In the genomic region with DNA sequence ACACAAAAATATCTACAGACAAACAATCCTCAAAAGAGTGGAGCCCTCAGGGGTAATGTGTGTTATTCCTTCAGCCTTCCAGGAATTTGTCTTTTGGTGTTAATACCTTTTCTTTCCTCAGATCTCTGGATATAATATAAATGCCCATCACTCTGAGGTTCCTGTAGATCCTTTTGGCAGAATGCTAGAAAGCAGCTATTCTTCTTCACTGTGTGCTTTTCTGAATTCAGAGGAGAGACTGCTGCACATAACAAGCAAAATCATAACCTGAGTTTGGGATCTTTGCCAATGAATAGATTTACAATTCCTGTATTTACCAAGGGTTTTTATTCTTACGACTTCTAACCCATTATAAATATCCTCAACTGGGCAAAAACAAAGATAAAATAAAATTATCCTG, we compare ENCODE assay signal across 18 cellular contexts. TPM values are rescaled to one million over a fixed set of nuclear protein-coding genes. Genes with fewer than 3 reads are reported as not detected.
DNase-seq lines count a peak whose midpoint lies in the region; FAIRE-seq and TF ChIP-seq lines count a peak whose summit lies in the region.
"Had no signal": no experiment of that assay in that cellular context is flagged by ENCODE, and none has a peak within 500 bp of the region (broad histone marks: within the 10 kb centered on the region; RNA-seq: fewer than 3 reads in every experiment).

No MANE protein-coding gene starts in this region.

- no peaks in the 10 kb centered on the region for H3K27me3 ChIP-seq in endothelial cell of umbilical vein (ENCODE audit: control insufficient read depth in 2 of 2, insufficient read depth in 2 of 2, low read length in 2 of 2)
- H3K27me3 ChIP-seq in spleen (replicated peaks in 1 of 7): no peaks in the 10 kb centered on the region
- H3K27me3 ChIP-seq: BLaER1 had no signal

- no peak overlapping the region for H2AFZ ChIP-seq in endothelial cell of umbilical vein (ENCODE audit: low read depth, low read length)

- H3K9me1 ChIP-seq in endothelial cell of umbilical vein (replicated peaks; ENCODE audit: control insufficient read depth, extremely low read depth, insufficient read depth, low read length): no peaks in the 10 kb centered on the region

- DNase-seq in G401 (ENCODE audit: low spot score) (peak; percentile 57), endothelial cell of umbilical vein (ENCODE audit: low read depth, low spot score) (no peak), substantia nigra (lab: John Stamatoyannopoulos, UW) (no peak), spleen (no peak)
- no peak for DNase-seq in activated naive CD4-positive, alpha-beta T cell treated with anti-CD3 and anti-CD28 coated beads, Interleukin-2, amount 50 U/mL, for 16 hours
- DNase-seq in stimulated activated CD4-positive, alpha-beta T cell treated with anti-CD3 and anti-CD28 coated beads, Interleukin-2, amount 100 ng/mL, for 48 hours: no peak
- DNase-seq: CD4-positive, CD25-positive, alpha-beta regulatory T cell; Kasumi-1; NCI-H2029 treated with DMSO at 0.1 percent for 48 hours; SHP77 had no signal

- intact Hi-C loops in endothelial cell of umbilical vein (cut with micrococcal nuclease) (no loop called here), spleen (cut with DNase I; ENCODE audit: low total_unique reads) (no loop called here)

- WGBS in spleen, 5 donors: 60 to 84% (median 76%) methylated on average over 1 of the region's 1 CpG

- no peaks in the 10 kb centered on the region for H4K20me1 ChIP-seq in endothelial cell of umbilical vein (replicated peaks; ENCODE audit: control insufficient read depth, extremely low read depth, insufficient read depth, low read length)
- H4K20me1 ChIP-seq: BLaER1 had no signal

- TF ChIP-seq POLR2A in endothelial cell of umbilical vein (IDR thresholded peaks at IDR 0.05; ENCODE audit: low read depth, low read length) (no peak), spleen (IDR thresholded peaks at IDR 0.05) (no peak)

- peaks cover 85% of the 10 kb centered on the region for H3K79me2 ChIP-seq in endothelial cell of umbilical vein (ENCODE audit: control insufficient read depth, insufficient read depth, low read length)

- in situ Hi-C loops in G401 (cut with HindIII; ENCODE audit: low sequenced_read_pairs): no loop called here

- H3K9me3 ChIP-seq in endothelial cell of umbilical vein (replicated peaks; ENCODE audit: control insufficient read depth, insufficient read depth, low read length) (no peaks in the 10 kb centered on the region), spleen (no peaks in the 10 kb centered on the region)
- H3K9me3 ChIP-seq: BLaER1 had no signal

- H3K4me3 ChIP-seq in endothelial cell of umbilical vein (replicated peaks in 1 of 3; ENCODE audit: insufficient read depth in 1 of 3, low read depth in 1 of 3, low read length in 3 of 3) (no peak overlapping the region), spleen (no peak overlapping the region)
- H3K4me3 ChIP-seq: BLaER1, K562 had no signal

- H3K27ac ChIP-seq in angular gyrus (ENCODE audit: low read depth, low read length) (peak overlapping the region; percentile 80), endothelial cell of umbilical vein (ENCODE audit: insufficient read depth, low read depth, low read length) (no peak overlapping the region), substantia nigra (ENCODE audit: low read depth, low read length, poor library complexity, severe bottlenecking) (peak overlapping the region; percentile 82), spleen (peak overlapping the region in 1 of 8 donors; percentile 42)
- H3K27ac ChIP-seq: BLaER1, RWPE1 had no signal

- no peak for TF ChIP-seq CTCF in endothelial cell of umbilical vein (IDR thresholded peaks at IDR 0.05; ENCODE audit: extremely low read depth in 1 of 2, insufficient read depth in 1 of 2, low read depth in 1 of 2, low read length in 2 of 2)
- no peak for TF ChIP-seq CTCF in spleen (IDR thresholded peaks at IDR 0.05 in 8 of 11, conservative IDR thresholded peaks at IDR 0.05 in 3 of 11)

- no TSS peak for BruUV-seq in endothelial cell of umbilical vein (replicated peaks; lab: Mats Ljungman, UMichigan)

- peaks cover 3% of the 10 kb centered on the region for H3K4me1 ChIP-seq in endothelial cell of umbilical vein (ENCODE audit: control insufficient read depth, extremely low read depth, insufficient read depth, low read length)
- H3K4me1 ChIP-seq in spleen: peaks cover 0 to 63% (median 6%) of the 10 kb centered on the region in 6 donors

- no peak overlapping the region for H3K4me2 ChIP-seq in endothelial cell of umbilical vein (ENCODE audit: insufficient read depth, low read length)

- FAIRE-seq in endothelial cell of umbilical vein (lab: Jason Lieb, UNC): peak; percentile 4
- FAIRE-seq: GM18507, H54, HTR-8/SVneo, K562 had no signal

- CTCF ChIA-PET in endothelial cell of umbilical vein (lab: Charles Lee): interaction anchor here (1.2 to 1.6 kb wide), 6 partner anchors 9 to 364 kb away, joined by 3 to 4 read pairs (median 3); no protein-coding TSS in a partner anchor

- POLR2A ChIA-PET in endothelial cell of umbilical vein (lab: Charles Lee): no interaction called here

- H3K36me3 ChIP-seq in endothelial cell of umbilical vein (ENCODE audit: control insufficient read depth in 2 of 2, extremely low read depth in 1 of 2, insufficient read depth in 2 of 2, low read length in 2 of 2) (peaks cover 10 to 12% of the 10 kb centered on the region in 2 experiments), spleen (peaks cover 0 to 81% (median 7%) of the 10 kb centered on the region in 6 donors)
- H3K36me3 ChIP-seq: BLaER1 had no signal

- dilution Hi-C loops in endothelial cell of umbilical vein (cut with MboI; ENCODE audit: extremely low pct_ligation_motif_present, low sequenced_read_pairs): no loop called here

- H3K9ac ChIP-seq in endothelial cell of umbilical vein (replicated peaks; ENCODE audit: extremely low read depth, insufficient read depth, low read length): no peak overlapping the region
- H3K9ac ChIP-seq: BLaER1 had no signal

TF ChIP-seq in endothelial cell of umbilical vein, 7 proteins besides CTCF, POLR2A, EP300 and RAD21:
- TF ChIP-seq MYC (IDR thresholded peaks at IDR 0.05; ENCODE audit: low read depth, low read length) (no peak), GATA2 (IDR thresholded peaks at IDR 0.05; ENCODE audit: insufficient read depth, insufficient read length, low read depth, low read length) (no peak), EZH2 (IDR thresholded peaks at IDR 0.05; ENCODE audit: borderline replicate concordance, low read depth, low read length, severe bottlenecking) (no peak), FOS (IDR thresholded peaks at IDR 0.05; ENCODE audit: borderline replicate concordance, insufficient read depth, low read length) (no peak), MAX (IDR thresholded peaks at IDR 0.05; ENCODE audit: insufficient read depth, insufficient read length) (no peak), JUN (IDR thresholded peaks at IDR 0.05; ENCODE audit: borderline replicate concordance, insufficient read depth, insufficient read length, low read depth) (no peak), POLR2AphosphoS5 (IDR thresholded peaks at IDR 0.05; ENCODE audit: insufficient read depth, low read depth, low read length) (no peak)

RNA-seq across cellular contexts. Expression of gene KLF7, which starts 57.3 kb away (rescaled TPM):
- 1.2 and 1.7 TPM in 2 replicates for total RNA-seq in G401 (2014; rRNA removed; shearing (Covaris generic))
- 42.9 and 53.7 TPM in 2 replicates for total RNA-seq in endothelial cell of umbilical vein
- 29.0 and 32.8 TPM in 2 replicates for polyA plus RNA-seq in endothelial cell of umbilical vein
- polyA plus RNA-seq in endothelial cell of umbilical vein (2011; cell fraction: cytosol; rRNA removed): 20.1 and 30.8 TPM in 2 replicates
- 73.6 and 75.1 TPM in 2 replicates for polyA plus RNA-seq in endothelial cell of umbilical vein (2011; cell fraction: nucleus; rRNA removed)
- 19.7 and 20.4 TPM in 2 replicates for polyA plus RNA-seq in endothelial cell of umbilical vein (2012)
- 81.9 and 86.4 TPM in 2 replicates for polyA minus RNA-seq in endothelial cell of umbilical vein
- polyA minus RNA-seq in endothelial cell of umbilical vein (2011; cell fraction: cytosol; rRNA and poly(A)+ RNA removed): 1.2 TPM
- 99.2 and 119 TPM in 2 replicates for polyA minus RNA-seq in endothelial cell of umbilical vein (2011; cell fraction: nucleus; rRNA and poly(A)+ RNA removed)
- 10 to 100 TPM; 23.6 to 74.4 (median 43.3) TPM for total RNA-seq in spleen
- 1 to 10 TPM; 2.9 to 3.8 (median 2.9) TPM for polyA plus RNA-seq in spleen
- total RNA-seq: OCI-LY7 had no signal
